ENCODE assay signal across 19 cellular contexts in genomic region chr1:8565802-8566201, GRCh38.
"Had no signal": no experiment of that assay in that cellular context is flagged by ENCODE, and none has a peak within 500 bp of the region (broad histone marks: within the 10 kb centered on the region; RNA-seq: fewer than 3 reads in every experiment).

No MANE protein-coding gene starts in this region.

- H3K36me3 ChIP-seq: esophagus squamous epithelium, gastroesophageal sphincter, sigmoid colon, tibial nerve had no signal

- H3K27ac ChIP-seq: esophagus squamous epithelium, gastroesophageal sphincter, sigmoid colon, skin epidermis, testis, tibial nerve had no signal

- ATAC-seq: gastroesophageal sphincter; left cardiac atrium; left ventricle myocardium superior; stimulated activated naive B cell treated with anti-CD40 and anti-IgM and Interleukin-4, amounts not matched to agents 10 μg/mL and 1 μg/mL and 100 μg/mL, for 72 hours; stimulated activated naive CD8-positive, alpha-beta T cell treated with anti-CD3 and anti-CD28 coated beads, Interleukin-15, amount 100 ng/mL, for 72 hours had no signal

- H3K27me3 Mint-ChIP-seq: naive B cell; stimulated activated naive B cell treated with anti-CD40 and anti-IgM and Interleukin-4, amounts not matched to agents 10 μg/mL and 1 μg/mL and 100 μg/mL, for 72 hours; stimulated activated naive CD8-positive, alpha-beta T cell treated with anti-CD3 and anti-CD28 coated beads, Interleukin-15, amount 100 ng/mL, for 72 hours had no signal

- H3K4me3 Mint-ChIP-seq: immature natural killer cell; naive B cell; nephron; stimulated activated naive B cell treated with anti-CD40 and anti-IgM and Interleukin-4, amounts not matched to agents 10 μg/mL and 1 μg/mL and 100 μg/mL, for 72 hours; stimulated activated naive CD8-positive, alpha-beta T cell treated with anti-CD3 and anti-CD28 coated beads, Interleukin-15, amount 100 ng/mL, for 72 hours had no signal

- H3K4me3 ChIP-seq: esophagus squamous epithelium, gastroesophageal sphincter, lung, sigmoid colon, skin epidermis, testis, tibial nerve had no signal

- DNase-seq: effector memory CD4-positive, alpha-beta T cell; esophagus squamous epithelium; foreskin fibroblast; immature natural killer cell; left cardiac atrium; left ventricle myocardium superior; mesenchymal stem cell; naive B cell; sigmoid colon; stimulated activated CD4-positive, alpha-beta T cell treated with anti-CD3 and anti-CD28 coated beads, Interleukin-2, amount 100 ng/mL, for 24 hours; stimulated activated CD4-positive, alpha-beta T cell treated with anti-CD3 and anti-CD28 coated beads, Interleukin-4, amount 100 ng/mL, for 4 hours; stimulated activated naive B cell treated with anti-CD40 and anti-IgM and Interleukin-4, amounts not matched to agents 10 μg/mL and 1 μg/mL and 100 μg/mL, for 72 hours; stimulated activated naive CD8-positive, alpha-beta T cell treated with anti-CD3 and anti-CD28 coated beads, Interleukin-15, amount 100 ng/mL, for 72 hours; testis had no signal

- H3K9me3 Mint-ChIP-seq: immature natural killer cell; naive B cell; nephron; stimulated activated naive B cell treated with anti-CD40 and anti-IgM and Interleukin-4, amounts not matched to agents 10 μg/mL and 1 μg/mL and 100 μg/mL, for 72 hours; stimulated activated naive CD8-positive, alpha-beta T cell treated with anti-CD3 and anti-CD28 coated beads, Interleukin-15, amount 100 ng/mL, for 72 hours had no signal

- H3K36me3 Mint-ChIP-seq: immature natural killer cell, naive B cell had no signal

- H3K9me3 ChIP-seq: esophagus squamous epithelium, gastroesophageal sphincter, sigmoid colon, testis, tibial nerve had no signal

- H3K27ac Mint-ChIP-seq: immature natural killer cell; nephron; stimulated activated naive B cell treated with anti-CD40 and anti-IgM and Interleukin-4, amounts not matched to agents 10 μg/mL and 1 μg/mL and 100 μg/mL, for 72 hours; stimulated activated naive CD8-positive, alpha-beta T cell treated with anti-CD3 and anti-CD28 coated beads, Interleukin-15, amount 100 ng/mL, for 72 hours had no signal

- H3K27me3 ChIP-seq: esophagus squamous epithelium, gastroesophageal sphincter, sigmoid colon, testis, tibial nerve had no signal
